In genomic region chr2:41994661-41995060, GRCh38 we compare ENCODE assay signal across 26 cellular contexts. TPM values are rescaled to one million over a fixed set of nuclear protein-coding genes. Genes with fewer than 3 reads are reported as not detected.
"Had no signal": no experiment of that assay in that cellular context is flagged by ENCODE, and none has a peak within 500 bp of the region (broad histone marks: within the 10 kb centered on the region; RNA-seq: fewer than 3 reads in every experiment).

No MANE protein-coding gene starts in this region.

- ATAC-seq: left cardiac atrium had no signal

- H3K4me3 ChIP-seq: colonic mucosa, esophagus squamous epithelium, left lung, mucosa of descending colon, neural progenitor cell, prostate gland, right atrium auricular region, smooth muscle cell, stomach, thyroid gland, vagina had no signal

- H3K9ac ChIP-seq: neural progenitor cell had no signal

- H3K36me3 Mint-ChIP-seq: mesothelial cell of epicardium; naive B cell; natural killer cell treated with Interleukin-12 subunit alpha and Interleukin-12 subunit beta and Interleukin-15 and Interleukin-18, amount 100 ng/mL, for 72 hours; neural progenitor cell; stimulated activated effector memory CD8-positive, alpha-beta T cell treated with anti-CD3 and anti-CD28 coated beads, Interleukin-12 subunit alpha, Interleukin-12 subunit beta, amount 100 ng/mL, for 72 hours had no signal

- H3K27ac ChIP-seq: colonic mucosa, esophagus squamous epithelium, left lung, neural progenitor cell, prostate gland, right atrium auricular region, stomach, thyroid gland, vagina had no signal

- H3K36me3 ChIP-seq: colonic mucosa, esophagus squamous epithelium, left lung, neural progenitor cell, prostate gland, right atrium auricular region, stomach, thyroid gland, vagina had no signal

- H3K9me3 Mint-ChIP-seq: dendritic cell treated with granulocyte-macrophage colony-stimulating factor and Interleukin-4, amounts not matched to agents 40 ng/mL and 50 ng/mL, for 4 days; mesothelial cell of epicardium; natural killer cell treated with Interleukin-12 subunit alpha and Interleukin-12 subunit beta and Interleukin-15 and Interleukin-18, amount 100 ng/mL, for 72 hours; stimulated activated effector memory CD8-positive, alpha-beta T cell treated with anti-CD3 and anti-CD28 coated beads, Interleukin-12 subunit alpha, Interleukin-12 subunit beta, amount 100 ng/mL, for 72 hours had no signal

- H3K27me3 ChIP-seq: colonic mucosa, left lung, neural progenitor cell, right atrium auricular region, stomach, thyroid gland, vagina had no signal

- H3K4me1 ChIP-seq: colonic mucosa, esophagus squamous epithelium, left lung, prostate gland, stomach had no signal

- H3K4me2 ChIP-seq: neural progenitor cell, smooth muscle cell had no signal

- DNase-seq: colonic mucosa; effector CD8-positive, alpha-beta T cell; esophagus squamous epithelium; head of caudate nucleus; kidney; left cardiac atrium; left lung; mucosa of descending colon; naive B cell; nucleus accumbens; stimulated activated CD4-positive, alpha-beta T cell treated with anti-CD3 and anti-CD28 coated beads, Interleukin-12 subunit alpha, Interleukin-12 subunit beta, amount 100 ng/mL, for 4 hours; stimulated activated CD4-positive, alpha-beta T cell treated with anti-CD3 and anti-CD28 coated beads, Interleukin-1b, Interleukin-23, amount 100 ng/mL, for 48 hours; stimulated activated CD4-positive, alpha-beta T cell treated with anti-CD3 and anti-CD28 coated beads, Interleukin-4, amount 100 ng/mL, for 24 hours; stimulated activated naive CD4-positive, alpha-beta T cell treated with Interleukin-2 at 50 U/mL for 16 hours; stomach; thyroid gland; trophoblast cell had no signal

- H3K4me3 Mint-ChIP-seq: dendritic cell treated with granulocyte-macrophage colony-stimulating factor and Interleukin-4, amounts not matched to agents 40 ng/mL and 50 ng/mL, for 4 days; mesothelial cell of epicardium; naive B cell; natural killer cell treated with Interleukin-12 subunit alpha and Interleukin-12 subunit beta and Interleukin-15 and Interleukin-18, amount 100 ng/mL, for 72 hours; neural progenitor cell; stimulated activated effector memory CD8-positive, alpha-beta T cell treated with anti-CD3 and anti-CD28 coated beads, Interleukin-12 subunit alpha, Interleukin-12 subunit beta, amount 100 ng/mL, for 72 hours had no signal

- H3K9me3 ChIP-seq: colonic mucosa, esophagus squamous epithelium, left lung, mucosa of descending colon, prostate gland, right atrium auricular region, stomach, thyroid gland, vagina had no signal

- H2AFZ ChIP-seq: neural progenitor cell had no signal

- H3K27ac Mint-ChIP-seq: dendritic cell treated with granulocyte-macrophage colony-stimulating factor and Interleukin-4, amounts not matched to agents 40 ng/mL and 50 ng/mL, for 4 days; mesothelial cell of epicardium; naive B cell; natural killer cell treated with Interleukin-12 subunit alpha and Interleukin-12 subunit beta and Interleukin-15 and Interleukin-18, amount 100 ng/mL, for 72 hours; neural progenitor cell; stimulated activated effector memory CD8-positive, alpha-beta T cell treated with anti-CD3 and anti-CD28 coated beads, Interleukin-12 subunit alpha, Interleukin-12 subunit beta, amount 100 ng/mL, for 72 hours had no signal

- H3K4me1 Mint-ChIP-seq: naive B cell had no signal

RNA-seq across cellular contexts. Expression of gene PKDCC, which starts 53.2 kb away (rescaled TPM):
- total RNA-seq: natural killer cell treated with Interleukin-12 subunit alpha and Interleukin-12 subunit beta and Interleukin-15 and Interleukin-18, amount 100 ng/mL, for 72 hours had no signal
